ENCODE assay signal across 8 cellular contexts in the genomic region with DNA sequence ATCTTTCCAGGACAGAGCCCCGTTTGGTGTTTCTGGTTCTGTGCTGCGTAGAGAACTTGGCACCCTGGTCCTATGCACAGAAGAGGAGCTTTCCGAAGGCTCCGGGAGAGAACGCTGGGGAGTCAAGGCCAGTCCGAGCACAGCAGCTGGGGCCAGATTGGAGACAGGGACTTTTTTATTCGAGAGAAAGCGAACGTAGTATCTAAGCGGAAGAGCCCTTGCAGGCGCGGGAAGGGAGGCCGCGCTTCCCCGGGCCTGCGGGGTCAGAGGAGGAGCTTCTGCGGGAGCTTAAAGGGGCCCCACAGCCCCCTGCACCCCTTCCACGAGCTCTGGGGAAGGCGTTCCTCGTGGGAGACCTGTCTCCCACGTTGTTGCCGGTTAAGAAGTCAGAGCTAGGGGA. TPM values are rescaled to one million over a fixed set of nuclear protein-coding genes. Genes with fewer than 3 reads are reported as not detected.
DNase-seq lines count a peak whose midpoint lies in the region; ATAC-seq and TF ChIP-seq lines count a peak whose summit lies in the region.

No MANE protein-coding gene starts in this region.

- H3K27me3 ChIP-seq in lower lobe of right lung (ENCODE audit: low read depth) (peaks cover 14% of the 10 kb centered on the region), testis (no peaks in the 10 kb centered on the region)

- DNase-seq in activated T-cell treated with anti-CD3 and anti-CD28 coated beads, Interleukin-2, amount 50 U/mL, for 4 hours = no peak
- no peak for DNase-seq in activated T-cell treated with anti-CD3 and anti-CD28 coated beads, Interleukin-2, amount 50 U/mL, for 48 hours
- DNase-seq in chondrocyte (ENCODE audit: low spot score) = no peak
- DNase-seq in lower lobe of right lung = no peak
- peak; percentile 89 for DNase-seq in testis
- no peak for DNase-seq in stimulated activated CD4-positive, alpha-beta T cell treated with anti-CD3 and anti-CD28 coated beads, Interleukin-4, amount 100 ng/mL, for 4 hours
- no peak for DNase-seq in NCI-H748 (lab: John Stamatoyannopoulos, UW; ENCODE audit: unreplicated experiment)

- peaks cover 3% of the 10 kb centered on the region for H3K4me1 Mint-ChIP-seq in activated T-cell treated with anti-CD3 and anti-CD28 coated beads, Interleukin-2, amount 50 U/mL, for 4 hours (ENCODE audit: low read depth)
- peaks cover 6% of the 10 kb centered on the region for H3K4me1 Mint-ChIP-seq in chondrocyte (ENCODE audit: low read depth)

- H3K4me3 Mint-ChIP-seq in activated T-cell treated with anti-CD3 and anti-CD28 coated beads, Interleukin-2, amount 50 U/mL, for 4 hours = peak overlapping the region; percentile 59
- peak overlapping the region; percentile 84 for H3K4me3 Mint-ChIP-seq in chondrocyte (ENCODE audit: unreplicated experiment)

- WGBS in testis, 2 donors = 5 to 9% methylated on average over 22 of the region's 22 CpGs

- intact Hi-C loops in lower lobe of right lung (cut with DNase I) = no loop called here
- intact Hi-C loops in testis (cut with DNase I; ENCODE audit: low total_unique reads) = loop anchor here (10.0 kb wide), 1 partner anchor 148 kb away; no protein-coding TSS in a partner anchor

- H3K9me3 ChIP-seq in lower lobe of right lung = no peaks in the 10 kb centered on the region
- no peaks in the 10 kb centered on the region for H3K9me3 ChIP-seq in testis

- no peak overlapping the region for H3K27ac Mint-ChIP-seq in chondrocyte (ENCODE audit: unreplicated experiment)

- ATAC-seq in activated T-cell treated with anti-CD3 and anti-CD28 coated beads, Interleukin-2, amount 50 U/mL, for 4 hours = no peak
- ATAC-seq in lower lobe of right lung (no peak), HG03460 (IDR thresholded peaks at IDR 0.05; ENCODE audit: unreplicated experiment) (no peak)

- H3K27me3 Mint-ChIP-seq in activated T-cell treated with anti-CD3 and anti-CD28 coated beads, Interleukin-2, amount 50 U/mL, for 4 hours (ENCODE audit: low read depth) = peaks cover 55% of the 10 kb centered on the region
- no peaks in the 10 kb centered on the region for H3K27me3 Mint-ChIP-seq in chondrocyte (ENCODE audit: low read depth)

- H3K36me3 ChIP-seq in lower lobe of right lung = no peaks in the 10 kb centered on the region
- no peaks in the 10 kb centered on the region for H3K36me3 ChIP-seq in testis (ENCODE audit: low read depth, missing control alignments)

- H3K4me3 ChIP-seq in lower lobe of right lung (peak overlapping the region; percentile 67), testis (peak overlapping the region; percentile 58 to 77)

- no peak for TF ChIP-seq POLR2A in testis (IDR thresholded peaks at IDR 0.05)

- H3K36me3 Mint-ChIP-seq in activated T-cell treated with anti-CD3 and anti-CD28 coated beads, Interleukin-2, amount 50 U/mL, for 4 hours (ENCODE audit: insufficient read depth) = no peaks in the 10 kb centered on the region
- H3K36me3 Mint-ChIP-seq in chondrocyte (ENCODE audit: low read depth) = peaks cover 7% of the 10 kb centered on the region

- TF ChIP-seq CTCF in chondrocyte (IDR thresholded peaks at IDR 0.05) (no peak), lower lobe of right lung (IDR thresholded peaks at IDR 0.05) (no peak), testis (IDR thresholded peaks at IDR 0.05) (no peak)

- H3K4me1 ChIP-seq in lower lobe of right lung = peaks cover 16% of the 10 kb centered on the region
- peaks cover 8% of the 10 kb centered on the region for H3K4me1 ChIP-seq in testis

- peaks cover 10% of the 10 kb centered on the region for H3K9me3 Mint-ChIP-seq in activated T-cell treated with anti-CD3 and anti-CD28 coated beads, Interleukin-2, amount 50 U/mL, for 4 hours
- H3K9me3 Mint-ChIP-seq in chondrocyte (ENCODE audit: low read depth) = peaks cover 8% of the 10 kb centered on the region

- no peak overlapping the region for H3K27ac ChIP-seq in lower lobe of right lung
- H3K27ac ChIP-seq in testis = peak overlapping the region; percentile 90 to 92

RNA-seq across cellular contexts. Expression of gene ARHGEF7, which starts 48.6 kb away (rescaled TPM):
- total RNA-seq in activated T-cell treated with anti-CD3 and anti-CD28 coated beads, Interleukin-2, amount 50 U/mL, for 4 hours = 10 to 100 TPM; 42.8 to 49.6 (median 45.1) TPM
- total RNA-seq in chondrocyte = 96.8 to 138 TPM (median 137 TPM) in 3 replicates
- 63.7 TPM for total RNA-seq in lower lobe of right lung
- 100 to 1,000 TPM; 118 to 136 TPM for total RNA-seq in testis
- 73.6 TPM for polyA plus RNA-seq in testis (ENCODE audit: insufficient read depth, low read depth, low replicate concordance)
